16 cellular contexts compared by ENCODE assay signal in the genomic region with DNA sequence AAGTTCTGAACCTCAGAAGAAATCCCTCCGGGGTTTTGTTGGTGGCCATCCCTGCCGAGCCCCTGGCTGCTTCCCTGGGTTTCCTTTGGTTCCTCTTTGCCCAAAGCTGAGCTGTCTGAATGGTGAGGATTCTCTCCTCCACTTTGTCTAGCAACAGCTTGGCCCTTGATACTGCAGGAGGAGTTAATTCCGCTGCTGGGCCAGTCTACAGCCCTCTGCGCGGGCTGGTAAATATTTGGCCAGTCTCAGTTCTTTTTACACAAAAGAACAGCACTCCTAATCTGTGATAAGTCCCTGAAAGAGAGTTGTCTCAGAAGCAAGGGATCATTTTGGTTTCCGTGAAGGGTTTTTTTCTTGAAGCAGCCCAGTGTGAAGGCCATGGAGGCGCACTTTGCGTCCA.
DNase-seq lines count a peak whose midpoint lies in the region; FAIRE-seq and TF ChIP-seq lines count a peak whose summit lies in the region.
"Had no signal": no experiment of that assay in that cellular context is flagged by ENCODE, and none has a peak within 500 bp of the region (broad histone marks: within the 10 kb centered on the region; RNA-seq: fewer than 3 reads in every experiment).

No MANE protein-coding gene starts in this region.

- no peaks in the 10 kb centered on the region for H3K27me3 ChIP-seq in Caco-2 (replicated peaks; ENCODE audit: control insufficient read depth, insufficient read depth, low read length)
- H3K27me3 ChIP-seq in skeletal muscle satellite cell (ENCODE audit: control insufficient read depth, insufficient read depth, low read length) = no peaks in the 10 kb centered on the region
- H3K27me3 ChIP-seq: thyroid gland had no signal

- H3K36me3 Mint-ChIP-seq in Caco-2 (ENCODE audit: insufficient read depth, unreplicated experiment) = peaks cover 21% of the 10 kb centered on the region
- H3K36me3 Mint-ChIP-seq: activated naive CD8-positive, alpha-beta T cell; CD4-positive, CD25-positive, alpha-beta regulatory T cell had no signal

- H3K4me3 Mint-ChIP-seq in Caco-2 (ENCODE audit: unreplicated experiment) = peak overlapping the region; percentile 89

- H3K4me1 Mint-ChIP-seq in Caco-2 (ENCODE audit: low read depth, unreplicated experiment) = peaks cover 30% of the 10 kb centered on the region

- no peak for TF ChIP-seq CTCF in Caco-2 (IDR thresholded peaks at IDR 0.05; ENCODE audit: insufficient read depth in 1 of 2, low read depth in 1 of 2, low read length in 1 of 2, severe bottlenecking in 1 of 2, unreplicated experiment in 1 of 2)
- no peak for TF ChIP-seq CTCF in RWPE1 (conservative IDR thresholded peaks at IDR 0.05; ENCODE audit: low read depth)
- TF ChIP-seq CTCF in foreskin fibroblast (IDR thresholded peaks at IDR 0.05; ENCODE audit: low read depth, low read length) = no peak

- H3K4me2 ChIP-seq in skeletal muscle satellite cell (ENCODE audit: low read length) = peak overlapping the region; percentile 80

- H3K27ac ChIP-seq in RWPE1 = peak overlapping the region; percentile 47

- no peak for FAIRE-seq in frontal cortex (lab: Jason Lieb, UNC)

- H3K27me3 Mint-ChIP-seq in Caco-2 (ENCODE audit: insufficient read depth, unreplicated experiment) = no peaks in the 10 kb centered on the region
- H3K27me3 Mint-ChIP-seq: activated naive CD8-positive, alpha-beta T cell had no signal

- H3K36me3 ChIP-seq in Caco-2 (ENCODE audit: control insufficient read depth, insufficient read depth, low read length) (no peaks in the 10 kb centered on the region), skeletal muscle satellite cell (ENCODE audit: insufficient read depth, low read length) (peaks cover 19% of the 10 kb centered on the region)
- H3K36me3 ChIP-seq: thyroid gland had no signal

- H3K4me3 ChIP-seq in Caco-2 (ENCODE audit: low read depth, low read length) (peak overlapping the region; percentile 4; the same call in 1 of the 2 replicates), foreskin fibroblast (ENCODE audit: low read depth in 1 of 2, low read length in 2 of 2) (peak overlapping the region; percentile 81 to 89), skeletal muscle satellite cell (ENCODE audit: low read length) (no peak overlapping the region)
- H3K4me3 ChIP-seq: thyroid gland had no signal

- DNase-seq in Caco-2 = peak in 1 of 2 experiments; percentile 60
- DNase-seq in RWPE1 (ENCODE audit: low spot score) = no peak
- DNase-seq in foreskin fibroblast = peak in 1 of 2 donors; percentile 22
- DNase-seq in COLO668 (lab: John Stamatoyannopoulos, UW; ENCODE audit: unreplicated experiment) = no peak
- DNase-seq in NCI-H1930 (lab: John Stamatoyannopoulos, UW) = no peak
- DNase-seq in frontal cortex (ENCODE audit: low spot score in 2 of 2) = no peak
- DNase-seq in T-helper 2 cell = no peak
- DNase-seq: activated CD4-positive, alpha-beta T cell treated with anti-CD3 and anti-CD28 coated beads for 1 hour; CD4-positive, CD25-positive, alpha-beta regulatory T cell; hypothalamus; left ventricle myocardium inferior; NCI-H1105; T-helper 1 cell; thyroid gland had no signal

- H3K9me3 ChIP-seq in Caco-2 = no peaks in the 10 kb centered on the region
- H3K9me3 ChIP-seq in skeletal muscle satellite cell (replicated peaks; ENCODE audit: low read length) = no peaks in the 10 kb centered on the region
- H3K9me3 ChIP-seq: left ventricle myocardium inferior, thyroid gland had no signal

- intact Hi-C loops in Caco-2 (cut with micrococcal nuclease; ENCODE audit: unreplicated experiment) = loop anchor here (1.0 to 10.0 kb wide), 2 partner anchors 12 to 132 kb away; no protein-coding TSS in a partner anchor

- POLR2A ChIA-PET in Caco-2 (lab: Charles Lee) (interaction anchor here (0.6 to 0.9 kb wide), 4 partner anchors 12 to 297 kb away, joined by 3 to 5 read pairs (median 4); partner anchors contain the start of gene COPRS), RWPE1 (lab: Yijun Ruan, JAX; ENCODE audit: low non-redundant PET) (interaction anchor here (1.5 kb wide), 1 partner anchor 19 kb away, joined by 5 read pairs; no protein-coding TSS in a partner anchor)

- no peaks in the 10 kb centered on the region for H3K9me3 Mint-ChIP-seq in Caco-2 (ENCODE audit: unreplicated experiment)

- BruUV-seq in Caco-2 (replicated peaks; lab: Mats Ljungman, UMichigan) = no TSS peak

- H3K27ac Mint-ChIP-seq in Caco-2 (ENCODE audit: unreplicated experiment) = peak overlapping the region; percentile 86
- H3K27ac Mint-ChIP-seq: activated naive CD8-positive, alpha-beta T cell; CD4-positive, CD25-positive, alpha-beta regulatory T cell had no signal

- H3K4me1 ChIP-seq in Caco-2 (peaks cover 18% of the 10 kb centered on the region), skeletal muscle satellite cell (ENCODE audit: control insufficient read depth, insufficient read depth, low read length) (peaks cover 61% of the 10 kb centered on the region)

- H3K9ac ChIP-seq in skeletal muscle satellite cell (ENCODE audit: low read depth, low read length) = no peak overlapping the region

- CTCF ChIA-PET in Caco-2 (lab: Charles Lee) (interaction anchor here (0.5 to 1.9 kb wide), 4 partner anchors 134 to 1436 kb away, joined by 3 to 7 read pairs (median 7); no protein-coding TSS in a partner anchor), RWPE1 (lab: Yijun Ruan, JAX) (interaction anchor here (0.6 to 6.2 kb wide), 3 partner anchors 98 to 279 kb away, joined by 3 to 85 read pairs (median 3); no protein-coding TSS in a partner anchor)
